In genomic region chr3:50352762-50353161, GRCh38 we compare ENCODE assay signal across 11 cellular contexts. TPM values are rescaled to one million over a fixed set of nuclear protein-coding genes. Genes with fewer than 3 reads are reported as not detected.
DNase-seq lines count a peak whose midpoint lies in the region; ATAC-seq, FAIRE-seq and TF ChIP-seq lines count a peak whose summit lies in the region.
"Had no signal": no experiment of that assay in that cellular context is flagged by ENCODE, and none has a peak within 500 bp of the region (broad histone marks: within the 10 kb centered on the region; RNA-seq: fewer than 3 reads in every experiment).

No MANE protein-coding gene starts in this region.

- H3K27ac ChIP-seq in AG04450 (ENCODE audit: low read depth, low read length) (no peak overlapping the region), Panc1 (ENCODE audit: low read length) (no peak overlapping the region), left ventricle myocardium inferior (replicated peaks) (no peak overlapping the region)

- TF ChIP-seq CTCF in AG04450 (IDR thresholded peaks at IDR 0.05; ENCODE audit: low read depth, low read length): peak; percentile 34; the same call in 1 of the 2 replicates
- TF ChIP-seq CTCF in GM10248 (IDR thresholded peaks at IDR 0.05; ENCODE audit: control extremely low read depth, extremely low read depth, low read depth, missing control alignments): peak; percentile 27
- peak; percentile 65; the same call in 1 of the 2 replicates for TF ChIP-seq CTCF in Panc1 (IDR thresholded peaks at IDR 0.05)
- no peak for TF ChIP-seq CTCF in left ventricle myocardium inferior (IDR thresholded peaks at IDR 0.05; ENCODE audit: borderline replicate concordance)

- TF ChIP-seq POLR2A in H54 (IDR thresholded peaks at IDR 0.05; ENCODE audit: low read depth, low read length): no peak

- in situ Hi-C loops in Panc1 (cut with HindIII; ENCODE audit: low pct_unique_long_range_greater_than_20kb, low sequenced_read_pairs): no loop called here

- H3K27me3 ChIP-seq in AG04450 (ENCODE audit: control insufficient read depth, insufficient read depth, low read length) (no peaks in the 10 kb centered on the region), Panc1 (ENCODE audit: control insufficient read depth, insufficient read depth, low read length) (no peaks in the 10 kb centered on the region), left ventricle myocardium inferior (ENCODE audit: low read depth) (no peaks in the 10 kb centered on the region)

- ATAC-seq in Panc1 (no peak), GM21619 (IDR thresholded peaks at IDR 0.05; ENCODE audit: unreplicated experiment) (no peak)

- intact Hi-C loops in Panc1 (cut with micrococcal nuclease; ENCODE audit: unreplicated experiment): no loop called here
- intact Hi-C loops in left ventricle myocardium inferior (cut with micrococcal nuclease): no loop called here

- peaks cover 2% of the 10 kb centered on the region; the same call in 1 of the 2 replicates for H3K36me3 ChIP-seq in Panc1 (ENCODE audit: control insufficient read depth, insufficient read depth, low read length)
- peaks cover 60% of the 10 kb centered on the region for H3K36me3 ChIP-seq in left ventricle myocardium inferior

- H3K9me3 ChIP-seq in AG04450 (ENCODE audit: control insufficient read depth, insufficient read depth, low read length) (no peaks in the 10 kb centered on the region), Panc1 (ENCODE audit: control insufficient read depth, insufficient read depth, low read depth, low read length) (no peaks in the 10 kb centered on the region), left ventricle myocardium inferior (replicated peaks) (no peaks in the 10 kb centered on the region)

- TSS peak; percentile 91 for BruUV-seq in Panc1 (replicated peaks; lab: Mats Ljungman, UMichigan)

- CTCF ChIA-PET in AG04450 (lab: Charles Lee): interaction anchor here (0.8 to 1.8 kb wide), 4 partner anchors 8 to 1037 kb away, joined by 3 to 11 read pairs (median 4); no protein-coding TSS in a partner anchor
- CTCF ChIA-PET in GM10248 (lab: Yijun Ruan, JAX): interaction anchor here (1.2 to 2.9 kb wide), 6 partner anchors 9 to 1038 kb away, joined by 3 to 10 read pairs (median 4); partner anchors contain the start of gene RBM15B
- CTCF ChIA-PET in Panc1 (lab: Charles Lee): no interaction called here

- DNase-seq in AG04450 (ENCODE audit: low read depth, low spot score) (no peak), GM10248 (ENCODE audit: extremely low spot score) (no peak), Panc1 (ENCODE audit: low read depth, low spot score) (no peak), fibroblast of peridontal ligament (ENCODE audit: extremely low read depth) (peak; percentile 23), left ventricle myocardium inferior (no peak), H54 (ENCODE audit: insufficient read length, low spot score) (no peak)
- no peak for DNase-seq in activated T-cell treated with anti-CD3 and anti-CD28 coated beads, Interleukin-2, amount 50 U/mL, for 48 hours
- DNase-seq: activated CD8-positive, alpha-beta memory T cell treated with anti-CD3 and anti-CD28 coated beads, Interleukin-2, amount 50 U/mL, for 4 hours; nucleus accumbens; stimulated activated CD8-positive, alpha-beta memory T cell treated with anti-CD3 and anti-CD28 coated beads, Interleukin-4, amount 100 ng/mL, for 48 hours had no signal

- H3K4me3 ChIP-seq in AG04450 (ENCODE audit: low read depth, low read length) (no peak overlapping the region), Panc1 (ENCODE audit: low read depth in 2 of 2, low read length in 2 of 2) (no peak overlapping the region), left ventricle myocardium inferior (no peak overlapping the region)

- no peak for FAIRE-seq in H54 (lab: Jason Lieb, UNC)

- H3K4me1 ChIP-seq in Panc1 (ENCODE audit: control insufficient read depth, insufficient read depth, low read length) (peaks cover 20% of the 10 kb centered on the region), left ventricle myocardium inferior (peaks cover 78% of the 10 kb centered on the region)

- POLR2A ChIA-PET in AG04450 (lab: Yijun Ruan, JAX): no interaction called here
- POLR2A ChIA-PET in GM10248 (lab: Yijun Ruan, JAX): interaction anchor here (1.0 to 1.2 kb wide), 2 partner anchors 15 to 216 kb away, joined by 3 to 4 read pairs; no protein-coding TSS in a partner anchor
- POLR2A ChIA-PET in Panc1 (lab: Charles Lee): no interaction called here

RNA-seq across cellular contexts. Expression of gene CYB561D2, which starts 2.1 kb away (rescaled TPM):
- polyA plus RNA-seq in AG04450 (2011; rRNA removed): 14.5 and 19.7 TPM in 2 replicates
- 10.0 and 12.8 TPM in 2 replicates for polyA minus RNA-seq in AG04450 (2011; rRNA and poly(A)+ RNA removed)
- total RNA-seq in Panc1 (2021; ENCODE audit: unreplicated experiment) (27.5 TPM), left ventricle myocardium inferior (7.0 TPM)
- 30.4 TPM for polyA plus RNA-seq in Panc1 (2012; ENCODE audit: insufficient read length)

RNA-seq across cellular contexts. Expression of gene NPRL2, which starts 2.2 kb away (rescaled TPM):
- polyA plus RNA-seq in AG04450 (2011; rRNA removed): 25.6 and 30.2 TPM in 2 replicates
- 23.7 and 34.8 TPM in 2 replicates for polyA minus RNA-seq in AG04450 (2011; rRNA and poly(A)+ RNA removed)
- total RNA-seq in Panc1 (2021; ENCODE audit: unreplicated experiment): 14.6 TPM
- polyA plus RNA-seq in Panc1 (2012; ENCODE audit: insufficient read length): 22.5 TPM
- 16.4 TPM for total RNA-seq in left ventricle myocardium inferior

RNA-seq across cellular contexts. Expression of gene TMEM115, which starts 6.6 kb away (rescaled TPM):
- polyA plus RNA-seq in AG04450 (2011; rRNA removed): 26.6 and 38.1 TPM in 2 replicates
- polyA minus RNA-seq in AG04450 (2011; rRNA and poly(A)+ RNA removed): 35.3 and 54.0 TPM in 2 replicates
- total RNA-seq in Panc1 (2021; ENCODE audit: unreplicated experiment) (30.2 TPM), left ventricle myocardium inferior (23.5 TPM)
- polyA plus RNA-seq in Panc1 (2012; ENCODE audit: insufficient read length): 36.2 TPM

RNA-seq across cellular contexts. Expression of gene ZMYND10, which starts 7.2 kb away (rescaled TPM):
- polyA plus RNA-seq in AG04450 (2011; rRNA removed): 0.87 and 1.1 TPM in 2 replicates
- 1.7 and 2.0 TPM in 2 replicates for polyA minus RNA-seq in AG04450 (2011; rRNA and poly(A)+ RNA removed)
- 3.6 TPM for total RNA-seq in Panc1 (2021; ENCODE audit: unreplicated experiment)
- 3.9 TPM for polyA plus RNA-seq in Panc1 (2012; ENCODE audit: insufficient read length)
- total RNA-seq in left ventricle myocardium inferior: not detected

RNA-seq across cellular contexts. Expression of gene RASSF1, which starts 12.1 kb away (rescaled TPM):
- 25.1 and 26.5 TPM in 2 replicates for polyA plus RNA-seq in AG04450 (2011; rRNA removed)
- 10.8 and 13.7 TPM in 2 replicates for polyA minus RNA-seq in AG04450 (2011; rRNA and poly(A)+ RNA removed)
- total RNA-seq in Panc1 (2021; ENCODE audit: unreplicated experiment): 17.4 TPM
- polyA plus RNA-seq in Panc1 (2012; ENCODE audit: insufficient read length): 15.2 TPM
- 11.4 TPM for total RNA-seq in left ventricle myocardium inferior
